In genomic region chr15:84760219-84760618, GRCh38 we compare ENCODE assay signal across 24 cellular contexts. TPM values are rescaled to one million over a fixed set of nuclear protein-coding genes. Genes with fewer than 3 reads are reported as not detected.
DNase-seq lines count a peak whose midpoint lies in the region; ATAC-seq, FAIRE-seq and TF ChIP-seq lines count a peak whose summit lies in the region.
"Had no signal": no experiment of that assay in that cellular context is flagged by ENCODE, and none has a peak within 500 bp of the region (broad histone marks: within the 10 kb centered on the region; RNA-seq: fewer than 3 reads in every experiment).

No MANE protein-coding gene starts in this region.

- H3K4me1 ChIP-seq in Karpas-422 (ENCODE audit: low read length) (peaks cover 33% of the 10 kb centered on the region), GM12878 (ENCODE audit: control insufficient read depth, insufficient read depth, low read length) (peaks cover 27% of the 10 kb centered on the region), SJCRH30 (no peaks in the 10 kb centered on the region)
- H3K4me1 ChIP-seq: HAP-1, SJSA1 had no signal

- H3K27ac ChIP-seq in Karpas-422 (ENCODE audit: low read length) (peak overlapping the region; percentile 40; the same call in 1 of the 2 replicates), GM12878 (ENCODE audit: control insufficient read depth, insufficient read depth) (peak overlapping the region; percentile 31), SJCRH30 (no peak overlapping the region)
- H3K27ac ChIP-seq: PC-9, SJSA1 had no signal

- H3K27me3 Mint-ChIP-seq in activated naive CD8-positive, alpha-beta T cell treated with anti-CD3 and anti-CD28 coated beads for 36 hours: no peaks in the 10 kb centered on the region

- no peak for TF ChIP-seq CTCF in GM12878 (IDR thresholded peaks at IDR 0.05 in 2 of 3, conservative IDR thresholded peaks at IDR 0.05 in 1 of 3; ENCODE audit: control insufficient read depth in 2 of 3, extremely low read depth in 1 of 3, insufficient read depth in 1 of 3, low read depth in 3 of 3, low read length in 3 of 3)

- peaks cover 100% of the 10 kb centered on the region for H3K79me2 ChIP-seq in Karpas-422 (ENCODE audit: low read length)
- H3K79me2 ChIP-seq in GM12878 (ENCODE audit: control insufficient read depth, insufficient read depth, low read length): peaks cover 88% of the 10 kb centered on the region

- no peak overlapping the region for H2AFZ ChIP-seq in Karpas-422 (ENCODE audit: low read length)
- no peak overlapping the region for H2AFZ ChIP-seq in GM12878 (ENCODE audit: control insufficient read depth, low read depth, low read length)
- H2AFZ ChIP-seq: GM23338, PC-9 had no signal

- whole genome bisulfite sequencing in GM12878 (ENCODE audit: insufficient coverage, insufficient replicate concordance, low lambda C conversion rate, missing lambda C conversion rate): 8% methylated on average over 1 of the region's 1 CpG

- no peak overlapping the region for H3K27ac Mint-ChIP-seq in activated naive CD4-positive, alpha-beta T cell treated with anti-CD3 and anti-CD28 coated beads, Interleukin-2, amount 50 U/mL, for 72 hours
- no peak overlapping the region for H3K27ac Mint-ChIP-seq in activated naive CD8-positive, alpha-beta T cell treated with anti-CD3 and anti-CD28 coated beads for 36 hours
- H3K27ac Mint-ChIP-seq: GM23338 had no signal

- peaks cover 31% of the 10 kb centered on the region for H3K4me1 Mint-ChIP-seq in activated naive CD8-positive, alpha-beta T cell treated with anti-CD3 and anti-CD28 coated beads for 36 hours

- SMC1A ChIA-PET in GM12878 (lab: Charles Lee; ENCODE audit: uncharacterized antibody, unreplicated experiment): interaction anchor here (0.8 kb wide), 1 partner anchor 101 kb away, joined by 3 read pairs; no protein-coding TSS in a partner anchor

- no peak for TF ChIP-seq RAD21 in GM12878 (IDR thresholded peaks at IDR 0.05; ENCODE audit: insufficient read depth, low read depth, low read length)

- peaks cover 23% of the 10 kb centered on the region for H4K20me1 ChIP-seq in Karpas-422 (ENCODE audit: insufficient read depth, low read depth, low read length)
- peaks cover 5% of the 10 kb centered on the region for H4K20me1 ChIP-seq in GM12878 (ENCODE audit: control insufficient read depth, insufficient read depth)

- H3K4me2 ChIP-seq in Karpas-422 (ENCODE audit: low read depth, low read length, poor library complexity, severe bottlenecking) (peak overlapping the region; percentile 25), GM12878 (ENCODE audit: control insufficient read depth, insufficient read depth) (peak overlapping the region; percentile 88)
- H3K4me2 ChIP-seq: GM23338, PC-9 had no signal

- peak; percentile 48 to 53 for ATAC-seq in activated naive CD4-positive, alpha-beta T cell treated with anti-CD3 and anti-CD28 coated beads, Interleukin-2, amount 50 U/mL, for 72 hours
- ATAC-seq in GM12878: no peak
- ATAC-seq: GM23338, Right ventricle myocardium inferior had no signal

- DNase-seq in activated naive CD4-positive, alpha-beta T cell treated with anti-CD3 and anti-CD28 coated beads, Interleukin-2, amount 50 U/mL, for 72 hours (ENCODE audit: low spot score in 2 of 2): no peak
- DNase-seq in activated naive CD4-positive, alpha-beta T cell treated with anti-CD3 and anti-CD28 coated beads, Interleukin-2, amount 50 U/mL, for 16 hours: no peak
- DNase-seq in Karpas-422 (no peak), GM12878 (ENCODE audit: low read depth, low spot score) (no peak), NCI-H1694 (lab: John Stamatoyannopoulos, UW) (no peak), HEK293T (ENCODE audit: extremely low spot score) (no peak), SJCRH30 (no peak)
- DNase-seq in activated naive CD8-positive, alpha-beta T cell treated with anti-CD3 and anti-CD28 coated beads for 36 hours: no peak
- DNase-seq: DMS153, DND-41, NCI-H1092 treated with DMSO at 0.1 percent for 48 hours, NCI-H1436, NCI-H1930, NCI-H2107, NCI-H524, NCI-H748 treated with DMSO at 0.1 percent for 48 hours, PC-9, T-helper 1 cell had no signal

- RAD21 ChIA-PET in GM12878 (lab: Charles Lee; ENCODE audit: unreplicated experiment): no interaction called here

- no peak for TF ChIP-seq POLR2A in GM12878 (IDR thresholded peaks at IDR 0.05; ENCODE audit: low read depth, low read length)

- H3K9me2 ChIP-seq in Karpas-422 (replicated peaks; ENCODE audit: insufficient read depth, low read length): no peaks in the 10 kb centered on the region

- CTCF ChIA-PET in GM12878 (lab: Yijun Ruan, JAX) (no interaction called here), HEK293T (lab: Yijun Ruan, JAX) (no interaction called here)

- peaks cover 0 to 7% of the 10 kb centered on the region in 2 donors for H3K36me3 Mint-ChIP-seq in activated naive CD4-positive, alpha-beta T cell treated with anti-CD3 and anti-CD28 coated beads, Interleukin-2, amount 50 U/mL, for 72 hours
- peaks cover 14% of the 10 kb centered on the region for H3K36me3 Mint-ChIP-seq in activated naive CD8-positive, alpha-beta T cell treated with anti-CD3 and anti-CD28 coated beads for 36 hours

- POLR2A ChIA-PET in GM12878 (lab: Charles Lee): no interaction called here
- POLR2A ChIA-PET in HEK293T (lab: Yijun Ruan, JAX): no interaction called here

- no peak for TF ChIP-seq EP300 in GM12878 (IDR thresholded peaks at IDR 0.05; ENCODE audit: borderline replicate concordance in 1 of 2, control insufficient read depth in 1 of 2, low read depth in 2 of 2, low read length in 2 of 2)

- intact Hi-C loops in GM12878 (cut with micrococcal nuclease; ENCODE audit: unreplicated experiment): no loop called here

- peaks cover 10% of the 10 kb centered on the region; the same call in 1 of the 2 replicates for H3K36me3 ChIP-seq in Karpas-422 (ENCODE audit: insufficient read depth, low read length)
- H3K36me3 ChIP-seq in GM12878 (ENCODE audit: control insufficient read depth in 2 of 2, insufficient read depth in 2 of 2, low read length in 1 of 2): no peaks in the 10 kb centered on the region; a peak in 2 of 4 replicates
- H3K36me3 ChIP-seq in SJCRH30: peaks cover 7% of the 10 kb centered on the region
- H3K36me3 ChIP-seq: HAP-1, SJSA1 had no signal

- no peak overlapping the region for H3K9ac ChIP-seq in Karpas-422 (ENCODE audit: low read length)
- H3K9ac ChIP-seq in GM12878 (ENCODE audit: control insufficient read depth, insufficient read depth, low read length): no peak overlapping the region

- H3K27me3 ChIP-seq in Karpas-422 (ENCODE audit: low read length) (no peaks in the 10 kb centered on the region), GM12878 (replicated peaks in 1 of 2; ENCODE audit: control insufficient read depth in 2 of 2, insufficient read depth in 2 of 2, low read length in 1 of 2) (no peaks in the 10 kb centered on the region), SJCRH30 (no peaks in the 10 kb centered on the region)
- H3K27me3 ChIP-seq: SJSA1 had no signal

- in situ Hi-C loops in GM12878 (cut with MboI): no loop called here

- no peaks in the 10 kb centered on the region for H3K9me3 Mint-ChIP-seq in activated naive CD4-positive, alpha-beta T cell treated with anti-CD3 and anti-CD28 coated beads, Interleukin-2, amount 50 U/mL, for 72 hours
- no peaks in the 10 kb centered on the region for H3K9me3 Mint-ChIP-seq in activated naive CD8-positive, alpha-beta T cell treated with anti-CD3 and anti-CD28 coated beads for 36 hours
- H3K9me3 Mint-ChIP-seq: CD14-positive monocyte, GM23338 had no signal

- H3K9me3 ChIP-seq in Karpas-422 (ENCODE audit: low read length) (no peaks in the 10 kb centered on the region), GM12878 (replicated peaks; ENCODE audit: control insufficient read depth, insufficient read depth, low read length) (no peaks in the 10 kb centered on the region), SJCRH30 (replicated peaks) (no peaks in the 10 kb centered on the region)
- H3K9me3 ChIP-seq: HAP-1, SJSA1 had no signal

- no peak for FAIRE-seq in GM12878 (lab: Jason Lieb, UNC)
- FAIRE-seq: A204.1 had no signal

- no TSS peak for BruUV-seq in GM12878 (replicated peaks; lab: Mats Ljungman, UMichigan)

- no peak overlapping the region for H3K4me3 Mint-ChIP-seq in activated naive CD8-positive, alpha-beta T cell treated with anti-CD3 and anti-CD28 coated beads for 36 hours
- H3K4me3 Mint-ChIP-seq: CD14-positive monocyte, GM23338 had no signal

- H3K4me3 ChIP-seq in Karpas-422 (ENCODE audit: low read length): no peak overlapping the region
- no peak overlapping the region for H3K4me3 ChIP-seq in GM12878
- no peak overlapping the region for H3K4me3 ChIP-seq in SJCRH30
- H3K4me3 ChIP-seq: GM23338, HAP-1, PC-9, SJSA1 had no signal

RNA-seq across cellular contexts. Expression of gene ZNF592, which starts 11.8 kb away (rescaled TPM):
- 10 to 100 TPM; 22.7 to 34.7 TPM for total RNA-seq in activated naive CD4-positive, alpha-beta T cell treated with anti-CD3 and anti-CD28 coated beads, Interleukin-2, amount 50 U/mL, for 72 hours
- total RNA-seq in Karpas-422 (2014; rRNA removed; shearing (Covaris generic); ENCODE audit: low replicate concordance): 15.5 and 18.0 TPM in 2 replicates
- 28.8 and 30.6 TPM in 2 replicates for total RNA-seq in GM12878 (2013; cell fraction: nucleolus; rRNA removed)
- 6.7 and 8.2 TPM in 2 replicates for total RNA-seq in GM12878 (2014; rRNA removed)
- total RNA-seq in GM12878 (2014; rRNA removed; fragmentation: Illumina TruSeq; extraction: Trizol): 7.0 and 7.8 TPM in 2 replicates
- total RNA-seq in GM12878 (2021): 20.3 and 23.7 TPM in 2 replicates
- 6.0 TPM for polyA plus RNA-seq in GM12878 (2011; ENCODE audit: low read depth)
- 3.5 and 6.9 TPM in 2 replicates for polyA plus RNA-seq in GM12878 (2011; rRNA removed)
- 9.1 and 10.4 TPM in 2 replicates for polyA plus RNA-seq in GM12878 (2011; cell fraction: cytosol; rRNA removed)
- polyA plus RNA-seq in GM12878 (2011; cell fraction: nucleus; rRNA removed): 18.4 and 19.5 TPM in 2 replicates
- 8.6 and 9.8 TPM in 2 replicates for polyA plus RNA-seq in GM12878 (2012)
- 10.9 and 14.4 TPM in 2 replicates for polyA plus RNA-seq in GM12878 (2014; fragmentation: Illumina TruSeq; extraction: Trizol)
- 1 to 10 TPM in 1 of 2 experiments, under 1 TPM in 1; 0.95 to 1.3 TPM for polyA plus RNA-seq in GM12878 (2014; fragmentation: Nextera tagmentation; extraction: Ambion mirVana)
- 13.5 and 16.0 TPM in 2 replicates for polyA plus RNA-seq in GM12878 (2014; rRNA removed)
- 10 to 100 TPM in 1 of 2 experiments, 1 to 10 TPM in 1; 9.0 to 10.7 TPM for polyA plus RNA-seq in GM12878 (2016; fragmentation: Nextera tagmentation; extraction: Ambion mirVana)
- polyA minus RNA-seq in GM12878 (2011; rRNA and poly(A)+ RNA removed): 9.6 and 12.7 TPM in 2 replicates
- 7.6 and 8.3 TPM in 2 replicates for polyA minus RNA-seq in GM12878 (2011; cell fraction: cytosol; rRNA and poly(A)+ RNA removed)
- polyA minus RNA-seq in GM12878 (2011; cell fraction: nucleus; rRNA and poly(A)+ RNA removed): 6.0 and 12.9 TPM in 2 replicates
- total RNA-seq in activated naive CD8-positive, alpha-beta T cell treated with anti-CD3 and anti-CD28 coated beads for 36 hours: 10 to 100 TPM; 24.5 to 26.5 TPM
- total RNA-seq in SJCRH30 (2014; rRNA removed; shearing (Covaris generic)): 12.6 and 13.0 TPM in 2 replicates

RNA-seq across cellular contexts. Expression of gene SEC11A, which starts 44.3 kb away (rescaled TPM):
- total RNA-seq in activated naive CD4-positive, alpha-beta T cell treated with anti-CD3 and anti-CD28 coated beads, Interleukin-2, amount 50 U/mL, for 72 hours: 100 to 1,000 TPM; 111 to 129 TPM
- 82.3 and 116 TPM in 2 replicates for total RNA-seq in Karpas-422 (2014; rRNA removed; shearing (Covaris generic); ENCODE audit: low replicate concordance)
- 39.4 and 44.8 TPM in 2 replicates for total RNA-seq in GM12878 (2013; cell fraction: nucleolus; rRNA removed)
- total RNA-seq in GM12878 (2014; rRNA removed) (99.2 and 137 TPM in 2 replicates), GM12878 (2014; rRNA removed; fragmentation: Illumina TruSeq; extraction: Trizol) (137 and 141 TPM in 2 replicates), GM12878 (2021) (106 and 109 TPM in 2 replicates)
- 96.8 TPM for polyA plus RNA-seq in GM12878 (2011; ENCODE audit: low read depth)
- polyA plus RNA-seq in GM12878 (2011; rRNA removed) (145 and 237 TPM in 2 replicates), GM12878 (2014; fragmentation: Illumina TruSeq; extraction: Trizol) (153 and 210 TPM in 2 replicates), GM12878 (2014; fragmentation: Nextera tagmentation; extraction: Ambion mirVana) (100 to 1,000 TPM; 132 to 152 TPM), GM12878 (2014; rRNA removed) (149 and 159 TPM in 2 replicates), GM12878 (2016; fragmentation: Nextera tagmentation; extraction: Ambion mirVana) (100 to 1,000 TPM; 131 to 147 TPM)
- polyA plus RNA-seq in GM12878 (2011; cell fraction: cytosol; rRNA removed): 45.3 and 45.6 TPM in 2 replicates
- polyA plus RNA-seq in GM12878 (2011; cell fraction: nucleus; rRNA removed): 28.1 and 37.8 TPM in 2 replicates
- polyA plus RNA-seq in GM12878 (2012): 129 and 139 TPM in 2 replicates
- 46.0 and 48.4 TPM in 2 replicates for polyA minus RNA-seq in GM12878 (2011; rRNA and poly(A)+ RNA removed)
- 20.2 and 26.7 TPM in 2 replicates for polyA minus RNA-seq in GM12878 (2011; cell fraction: cytosol; rRNA and poly(A)+ RNA removed)
- 8.8 and 13.1 TPM in 2 replicates for polyA minus RNA-seq in GM12878 (2011; cell fraction: nucleus; rRNA and poly(A)+ RNA removed)
- 10 to 100 TPM; 89.3 to 93.5 TPM for total RNA-seq in activated naive CD8-positive, alpha-beta T cell treated with anti-CD3 and anti-CD28 coated beads for 36 hours
- 258 and 277 TPM in 2 replicates for total RNA-seq in SJCRH30 (2014; rRNA removed; shearing (Covaris generic))

RNA-seq across cellular contexts. Expression of gene ALPK3, which starts 56.9 kb away (rescaled TPM):
- under 1 TPM; 0.07 to 0.54 TPM for total RNA-seq in activated naive CD4-positive, alpha-beta T cell treated with anti-CD3 and anti-CD28 coated beads, Interleukin-2, amount 50 U/mL, for 72 hours
- under 0.01 and 0.07 TPM in 2 replicates for total RNA-seq in Karpas-422 (2014; rRNA removed; shearing (Covaris generic); ENCODE audit: low replicate concordance)
- total RNA-seq in GM12878 (2013; cell fraction: nucleolus; rRNA removed): 0.15 TPM in 2 replicates
- total RNA-seq in GM12878 (2014; rRNA removed) (under 0.01 TPM in 1 of 2 replicates, not detected in the other), GM12878 (2014; rRNA removed; fragmentation: Illumina TruSeq; extraction: Trizol) (under 0.01 TPM in 1 of 2 replicates, not detected in the other), GM12878 (2021) (0.05 TPM in 2 replicates)
- polyA plus RNA-seq in GM12878 (2011; ENCODE audit: low read depth): 0.03 TPM
- polyA plus RNA-seq in GM12878 (2011; rRNA removed) (not detected in 2 replicates), GM12878 (2014; fragmentation: Illumina TruSeq; extraction: Trizol) (0.01 TPM in 1 of 2 replicates, not detected in the other), GM12878 (2014; fragmentation: Nextera tagmentation; extraction: Ambion mirVana) (not detected), GM12878 (2014; rRNA removed) (0.01 and 0.03 TPM in 2 replicates), GM12878 (2016; fragmentation: Nextera tagmentation; extraction: Ambion mirVana) (not detected)
- 0.01 and 0.07 TPM in 2 replicates for polyA plus RNA-seq in GM12878 (2011; cell fraction: cytosol; rRNA removed)
- polyA plus RNA-seq in GM12878 (2011; cell fraction: nucleus; rRNA removed): 0.03 and 0.04 TPM in 2 replicates
- polyA plus RNA-seq in GM12878 (2012): 0.03 TPM in 2 replicates
- under 0.01 TPM in 1 of 2 replicates, not detected in the other for polyA minus RNA-seq in GM12878 (2011; rRNA and poly(A)+ RNA removed)
- polyA minus RNA-seq in GM12878 (2011; cell fraction: cytosol; rRNA and poly(A)+ RNA removed): not detected in 2 replicates
- polyA minus RNA-seq in GM12878 (2011; cell fraction: nucleus; rRNA and poly(A)+ RNA removed): 0.10 TPM in 1 of 2 replicates, not detected in the other
- total RNA-seq in activated naive CD8-positive, alpha-beta T cell treated with anti-CD3 and anti-CD28 coated beads for 36 hours: under 1 TPM; 0.04 to 0.06 TPM
- total RNA-seq in SJCRH30 (2014; rRNA removed; shearing (Covaris generic)): 35.9 and 49.9 TPM in 2 replicates

Comparison
In these comparisons a context has a peak if more than half of its experiments do, and no peak if none do; other contexts are left out.
1. RNA of gene ALPK3, which starts 56.9 kb away (total RNA-seq): 35.9 to 49.9 TPM in SJCRH30; 0.07 to 0.54 TPM in activated naive CD4-positive, alpha-beta T cell treated with anti-CD3 and anti-CD28 coated beads, Interleukin-2, amount 50 U/mL, for 72 hours, under 0.01 to 0.07 TPM in Karpas-422, 0.04 to 0.06 TPM in activated naive CD8-positive, alpha-beta T cell treated with anti-CD3 and anti-CD28 coated beads for 36 hours and under 0.01 to 0.15 TPM in GM12878; every median in the first group is over 10 times any median in the second.